In the genomic region with DNA sequence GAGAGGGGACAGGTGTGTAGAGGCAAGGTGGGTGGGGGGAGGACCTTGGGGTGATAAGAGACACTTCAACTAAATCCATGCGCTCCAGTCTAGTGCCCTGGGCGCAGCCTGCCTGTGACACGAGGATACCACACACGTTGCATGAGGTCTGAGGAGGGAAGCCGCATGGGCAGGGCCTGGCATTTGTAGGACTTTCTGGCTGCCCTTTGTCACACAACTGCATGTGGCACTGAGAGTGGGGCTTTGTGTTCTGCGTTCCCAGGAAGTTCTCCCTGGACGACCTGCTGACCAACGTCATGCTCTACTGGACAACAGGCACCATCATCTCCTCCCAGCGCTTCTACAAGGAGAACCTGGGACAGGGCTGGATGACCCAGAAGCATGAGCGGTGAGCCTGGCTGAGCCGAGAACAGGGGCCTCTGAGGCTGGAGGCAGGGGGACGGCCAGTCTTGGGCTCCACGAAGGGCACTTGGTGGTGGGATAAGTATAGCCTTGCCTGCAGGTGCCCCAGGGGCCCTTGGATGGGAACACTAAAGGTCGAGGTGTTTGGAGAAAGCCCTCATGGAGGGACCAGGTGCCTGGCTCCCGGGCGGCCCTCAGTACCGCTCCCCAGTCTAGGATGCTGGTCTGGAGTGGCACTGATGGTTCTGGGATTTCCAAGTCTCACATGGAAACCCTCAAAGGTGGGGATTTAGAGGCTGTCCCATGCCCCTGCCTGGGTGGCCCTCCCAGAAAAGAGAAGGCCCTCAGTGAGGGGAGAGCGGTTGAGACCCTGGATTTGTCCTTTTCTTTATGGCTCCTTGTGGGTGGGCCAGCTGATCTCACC, we compare ENCODE assay signal across 22 cellular contexts. TPM values are rescaled to one million over a fixed set of nuclear protein-coding genes. Genes with fewer than 3 reads are reported as not detected.
DNase-seq lines count a peak whose midpoint lies in the region; ATAC-seq, FAIRE-seq and TF ChIP-seq lines count a peak whose summit lies in the region.
"Had no signal": no experiment of that assay in that cellular context is flagged by ENCODE, and none has a peak within 500 bp of the region (broad histone marks: within the 10 kb centered on the region; RNA-seq: fewer than 3 reads in every experiment).

No MANE protein-coding gene starts in this region.

- FAIRE-seq in small intestine (lab: Jason Lieb, UNC) = no peak
- FAIRE-seq: astrocyte, G401.6, GM12891 had no signal

- 66 to 80% (median 80%) methylated on average over 18 of the region's 18 CpGs for WGBS in small intestine, 3 donors

- H3K4me3 ChIP-seq in HCT116 (replicated peaks in 1 of 2; ENCODE audit: low read depth in 1 of 2, low read length in 2 of 2) (no peak overlapping the region), small intestine (ENCODE audit: low read depth in 1 of 2, low read length in 2 of 2) (no peak overlapping the region)
- H3K4me3 ChIP-seq: colonic mucosa, lung had no signal

- no peak for TF ChIP-seq POLR2A in HCT116 (IDR thresholded peaks at IDR 0.05; ENCODE audit: borderline replicate concordance, extremely low read depth, insufficient read depth, insufficient read length)

- H3K4me1 ChIP-seq in HCT116 (ENCODE audit: control insufficient read depth in 1 of 2, insufficient read depth in 2 of 2, low read length in 2 of 2) (0 out of 4 replicates have a peak, but pooled peaks cover 0 to 3% of the 10 kb centered on the region in 2 experiments), small intestine (ENCODE audit: control insufficient read depth in 2 of 2, insufficient read depth in 1 of 2, low read depth in 1 of 2, low read length in 1 of 2) (peaks cover 0 to 4% of the 10 kb centered on the region in 2 donors)

- DNase-seq in Ammon's horn (ENCODE audit: low spot score) (peak; percentile 43), HCT116 (ENCODE audit: low read depth, low spot score) (no peak), NCI-H774 (lab: John Stamatoyannopoulos, UW) (no peak), small intestine (no peak), HPDE6-E6E7 (ENCODE audit: extremely low spot score) (no peak)
- no peak for DNase-seq in naive thymus-derived CD8-positive, alpha-beta T cell
- no peak for DNase-seq in activated CD8-positive, alpha-beta memory T cell treated with anti-CD3 and anti-CD28 coated beads, Interleukin-2, amount 50 U/mL, for 4 hours
- DNase-seq: activated CD4-positive, CD25-positive, alpha-beta regulatory T cell treated with anti-CD3 and anti-CD28 coated beads, Interleukin-2, amount 50 U/mL, for 72 hours; colonic mucosa; natural killer cell; NCI-H187 treated with DMSO at 0.1 percent for 48 hours; NCI-H446 treated with DMSO at 0.1 percent for 48 hours; stimulated activated naive B cell treated with anti-CD40 and anti-IgM and Interleukin-4, amounts not matched to agents 10 μg/mL and 1 μg/mL and 100 μg/mL, for 72 hours had no signal

- RAD21 ChIA-PET in HCT116 (lab: Charles Lee; ENCODE audit: low non-redundant PET in 1 of 2, low total read pairs in 2 of 2, uncharacterized antibody in 2 of 2, unreplicated experiment in 2 of 2) = no interaction called here

- no peaks in the 10 kb centered on the region for H4K20me1 ChIP-seq in HCT116 (ENCODE audit: insufficient read depth)

- H3K4me3 Mint-ChIP-seq in dendritic cell treated with granulocyte-macrophage colony-stimulating factor and Interleukin-4, amounts not matched to agents 40 ng/mL and 50 ng/mL, for 4 days = no peak overlapping the region
- H3K4me3 Mint-ChIP-seq in naive thymus-derived CD8-positive, alpha-beta T cell = no peak overlapping the region
- H3K4me3 Mint-ChIP-seq: natural killer cell; stimulated activated naive B cell treated with anti-CD40 and anti-IgM and Interleukin-4, amounts not matched to agents 10 μg/mL and 1 μg/mL and 100 μg/mL, for 72 hours had no signal

- intact Hi-C loops in HCT116 (cut with micrococcal nuclease) = loop anchor here (1.0 to 10.0 kb wide), 4 partner anchors 38 to 369 kb away; a partner anchor contains a TSS
- intact Hi-C loops in dendritic cell treated with granulocyte-macrophage colony-stimulating factor and Interleukin-4, amounts not matched to agents 40 ng/mL and 50 ng/mL, for 4 days (cut with micrococcal nuclease) = loop anchor here (5.0 kb wide), 1 partner anchor 67 kb away; a partner anchor contains a TSS

- H3K27ac ChIP-seq in HCT116 (ENCODE audit: low read depth, low read length) = no peak overlapping the region
- H3K27ac ChIP-seq in small intestine (ENCODE audit: low read depth in 1 of 2, low read length in 1 of 2) = no peak overlapping the region
- H3K27ac ChIP-seq: colonic mucosa had no signal

- no peak overlapping the region for H3K4me2 ChIP-seq in HCT116 (ENCODE audit: low read length)

- H3K9me3 ChIP-seq in HCT116 (ENCODE audit: control insufficient read depth in 1 of 2, insufficient read depth in 1 of 2, low read depth in 1 of 2, low read length in 2 of 2) (no peaks in the 10 kb centered on the region), small intestine (ENCODE audit: control insufficient read depth, low read depth) (no peaks in the 10 kb centered on the region)
- H3K9me3 ChIP-seq: colonic mucosa had no signal

- ATAC-seq in HCT116 = no peak
- ATAC-seq in naive thymus-derived CD8-positive, alpha-beta T cell = no peak
- ATAC-seq: natural killer cell; stimulated activated naive B cell treated with anti-CD40 and anti-IgM and Interleukin-4, amounts not matched to agents 10 μg/mL and 1 μg/mL and 100 μg/mL, for 72 hours had no signal

- H3K27me3 Mint-ChIP-seq in dendritic cell treated with granulocyte-macrophage colony-stimulating factor and Interleukin-4, amounts not matched to agents 40 ng/mL and 50 ng/mL, for 4 days = no peaks in the 10 kb centered on the region
- H3K27me3 Mint-ChIP-seq in naive thymus-derived CD8-positive, alpha-beta T cell = no peaks in the 10 kb centered on the region
- H3K27me3 Mint-ChIP-seq: stimulated activated naive B cell treated with anti-CD40 and anti-IgM and Interleukin-4, amounts not matched to agents 10 μg/mL and 1 μg/mL and 100 μg/mL, for 72 hours had no signal

- no peaks in the 10 kb centered on the region for H3K79me2 ChIP-seq in HCT116 (ENCODE audit: insufficient read depth, low read length)

- no peaks in the 10 kb centered on the region for H3K9me2 ChIP-seq in HCT116 (ENCODE audit: insufficient read depth)

- TF ChIP-seq CTCF in HCT116 (IDR thresholded peaks at IDR 0.05 in 2 of 3, conservative IDR thresholded peaks at IDR 0.05 in 1 of 3; ENCODE audit: borderline replicate concordance in 1 of 3, insufficient read depth in 1 of 3, low read depth in 2 of 3, low read length in 2 of 3) = no peak

- no peaks in the 10 kb centered on the region for H3K9me3 Mint-ChIP-seq in dendritic cell treated with granulocyte-macrophage colony-stimulating factor and Interleukin-4, amounts not matched to agents 40 ng/mL and 50 ng/mL, for 4 days
- no peaks in the 10 kb centered on the region for H3K9me3 Mint-ChIP-seq in naive thymus-derived CD8-positive, alpha-beta T cell
- H3K9me3 Mint-ChIP-seq: natural killer cell; stimulated activated naive B cell treated with anti-CD40 and anti-IgM and Interleukin-4, amounts not matched to agents 10 μg/mL and 1 μg/mL and 100 μg/mL, for 72 hours had no signal

- no TSS peak for BruUV-seq in HCT116 (replicated peaks; lab: Mats Ljungman, UMichigan)

- H3K4me1 Mint-ChIP-seq in dendritic cell treated with granulocyte-macrophage colony-stimulating factor and Interleukin-4, amounts not matched to agents 40 ng/mL and 50 ng/mL, for 4 days (ENCODE audit: low read depth) = peaks cover 26% of the 10 kb centered on the region
- peaks cover 37 to 80% (median 68%) of the 10 kb centered on the region in 4 donors for H3K4me1 Mint-ChIP-seq in naive thymus-derived CD8-positive, alpha-beta T cell

- no peaks in the 10 kb centered on the region for H3K27me3 ChIP-seq in HCT116 (ENCODE audit: insufficient read depth, low read length)
- no peaks in the 10 kb centered on the region for H3K27me3 ChIP-seq in small intestine (ENCODE audit: control insufficient read depth in 2 of 2, insufficient read depth in 2 of 2, low read length in 2 of 2)
- H3K27me3 ChIP-seq: colonic mucosa had no signal

- H3K36me3 ChIP-seq in HCT116 (ENCODE audit: control insufficient read depth in 1 of 2, insufficient read depth in 2 of 2, low read length in 2 of 2) (peaks cover 0 to 7% of the 10 kb centered on the region in 2 experiments; a peak in 2 of 4 replicates), small intestine (ENCODE audit: control insufficient read depth in 2 of 2, insufficient read depth in 2 of 2, low read length in 2 of 2) (no peaks in the 10 kb centered on the region)
- H3K36me3 ChIP-seq: colonic mucosa had no signal

- CTCF ChIA-PET in HCT116 (lab: Charles Lee) = interaction anchor here (2.0 kb wide), 1 partner anchor 369 kb away, joined by 8 read pairs; no protein-coding TSS in a partner anchor

- POLR2A ChIA-PET in HCT116 (lab: Charles Lee) = no interaction called here
- POLR2A ChIA-PET in naive thymus-derived CD8-positive, alpha-beta T cell (lab: Charles Lee) = interaction anchor here (0.8 to 6.5 kb wide), 7 partner anchors 8 to 69 kb away, joined by 3 to 52 read pairs (median 9); a partner anchor contains a TSS

- no peak for TF ChIP-seq RAD21 in HCT116 (IDR thresholded peaks at IDR 0.05; ENCODE audit: low read depth)

- peaks cover 96% of the 10 kb centered on the region for H3K36me3 Mint-ChIP-seq in dendritic cell treated with granulocyte-macrophage colony-stimulating factor and Interleukin-4, amounts not matched to agents 40 ng/mL and 50 ng/mL, for 4 days (ENCODE audit: low read depth)
- H3K36me3 Mint-ChIP-seq in naive thymus-derived CD8-positive, alpha-beta T cell = peaks cover 0 to 27% (median 0%) of the 10 kb centered on the region in 3 donors
- H3K36me3 Mint-ChIP-seq: natural killer cell had no signal

- H2AFZ ChIP-seq in HCT116 (ENCODE audit: low read depth, low read length, poor library complexity, severe bottlenecking) = no peak overlapping the region

- peak overlapping the region; percentile 23 for H3K27ac Mint-ChIP-seq in dendritic cell treated with granulocyte-macrophage colony-stimulating factor and Interleukin-4, amounts not matched to agents 40 ng/mL and 50 ng/mL, for 4 days
- peak overlapping the region; percentile 57 to 95 (median 82) for H3K27ac Mint-ChIP-seq in naive thymus-derived CD8-positive, alpha-beta T cell
- H3K27ac Mint-ChIP-seq: stimulated activated naive B cell treated with anti-CD40 and anti-IgM and Interleukin-4, amounts not matched to agents 10 μg/mL and 1 μg/mL and 100 μg/mL, for 72 hours had no signal

- no peak overlapping the region for H3K9ac ChIP-seq in HCT116 (ENCODE audit: low read length)

RNA-seq across cellular contexts. Expression of a gene that starts 34.5 kb away (rescaled TPM):
- total RNA-seq in HCT116 (2021; ENCODE audit: unreplicated experiment) = 44.6 TPM
- 58.8 and 64.6 TPM in 2 replicates for polyA plus RNA-seq in HCT116 (2012)
- 1 to 10 TPM; 5.4 to 5.9 TPM for total RNA-seq in naive thymus-derived CD8-positive, alpha-beta T cell
- 1 to 10 TPM; 1.6 to 2.8 (median 2.0) TPM for polyA plus RNA-seq in naive thymus-derived CD8-positive, alpha-beta T cell
- 10 to 100 TPM in 1 of 3 donors, 1 to 10 TPM in 2; 7.6 to 39.1 (median 7.8) TPM for polyA plus RNA-seq in small intestine

RNA-seq across cellular contexts. Expression of a gene that starts 37.7 kb away (rescaled TPM):
- total RNA-seq in HCT116 (2021; ENCODE audit: unreplicated experiment) = 24.4 TPM
- polyA plus RNA-seq in HCT116 (2012) = 15.2 and 15.4 TPM in 2 replicates
- 100 to 1,000 TPM; 427 to 436 TPM for total RNA-seq in naive thymus-derived CD8-positive, alpha-beta T cell
- 10 to 100 TPM; 34.4 to 53.5 (median 45.1) TPM for polyA plus RNA-seq in naive thymus-derived CD8-positive, alpha-beta T cell
- 10 to 100 TPM in 2 of 3 donors, 1 to 10 TPM in 1; 5.1 to 52.2 (median 17.9) TPM for polyA plus RNA-seq in small intestine

RNA-seq across cellular contexts. Expression of a gene that starts 44.5 kb away (rescaled TPM):
- 0.64 TPM for total RNA-seq in HCT116 (2021; ENCODE audit: unreplicated experiment)
- 0.10 TPM in 2 replicates for polyA plus RNA-seq in HCT116 (2012)
- total RNA-seq in naive thymus-derived CD8-positive, alpha-beta T cell = not detected
- under 1 TPM in 1 of 3 donors, not detected in 2; 0.22 TPM for polyA plus RNA-seq in naive thymus-derived CD8-positive, alpha-beta T cell
- under 1 TPM in 1 of 3 donors, not detected in 2; 0.19 TPM for polyA plus RNA-seq in small intestine
- total RNA-seq: epithelial cell of proximal tubule; glomerular endothelial cell; natural killer cell; pulmonary artery endothelial cell; T-helper 2 cell treated with Interferon-gamma antibody and Interleukin-4, amounts not matched to agents 100 ng/mL and 5 ng/mL, for 36 hours had no signal

Comparison
In these comparisons a context has a peak if more than half of its experiments do, and no peak if none do; other contexts are left out.
1. RNA of a gene that starts 37.7 kb away (total RNA-seq): 427 to 436 TPM in naive thymus-derived CD8-positive, alpha-beta T cell; 24.4 TPM in HCT116 (single experiment); every median in the first group is over 10 times any median in the second.